1 cellular context compared by ENCODE assay signal in the genomic region with DNA sequence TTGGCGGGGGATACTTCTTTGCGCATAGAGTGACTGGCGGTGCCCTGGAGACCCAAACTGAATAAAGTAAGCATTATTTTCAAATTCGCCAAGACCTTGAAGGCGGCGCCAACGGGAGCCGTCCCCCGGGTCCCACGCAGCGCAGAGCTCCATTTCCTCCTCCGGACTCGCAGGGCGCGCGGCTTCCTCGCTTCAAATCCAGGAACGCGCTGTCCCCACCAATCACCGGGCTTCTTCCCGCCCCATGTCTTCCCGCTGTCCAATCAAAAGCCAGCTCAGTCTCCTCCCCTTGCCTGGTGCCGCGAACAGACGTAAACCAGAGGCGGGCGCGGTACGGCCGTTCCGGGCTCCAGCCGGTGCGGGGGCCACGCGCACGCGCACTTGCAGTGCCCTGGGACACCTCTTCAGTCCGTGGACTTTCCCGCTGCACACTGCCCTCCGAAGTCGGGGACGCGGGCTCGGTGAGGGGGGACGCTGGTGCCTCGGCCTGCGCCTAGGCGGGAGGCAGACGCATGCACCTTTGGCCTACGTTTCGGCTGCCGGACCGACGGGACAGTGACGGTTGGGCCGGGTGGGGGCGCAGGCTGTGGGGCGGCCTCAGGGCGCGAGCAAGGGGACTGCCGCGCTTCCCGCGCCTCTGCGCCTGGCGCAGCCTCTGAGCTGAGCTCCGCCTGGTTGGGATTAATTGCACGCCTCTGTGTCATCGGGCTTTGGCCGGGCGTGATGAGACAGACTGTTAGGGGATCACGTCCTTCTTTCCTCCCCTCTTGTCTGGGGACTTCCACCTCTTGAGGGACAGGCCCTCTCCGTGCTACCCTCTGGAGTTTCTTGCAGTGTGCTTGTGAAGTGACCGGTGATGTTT.
TF ChIP-seq lines count a peak whose summit lies in the region.

Gene CEP192 (plus strand): TSS at position 386 of the 862 bp plus-strand sequence. CDS start 8,063 bp downstream, outside the sequence.

TF ChIP-seq in K562, 482 proteins besides CTCF, POLR2A, EP300 and RAD21 (continued from another document and continues in another):
- no peak for TF ChIP-seq RBM15 (IDR thresholded peaks at IDR 0.05; ENCODE audit: insufficient read depth, low read length)
- 0 out of 2 replicates have a peak, but pooled peaks have one; percentile 33 for TF ChIP-seq POLR2AphosphoS2 (IDR thresholded peaks at IDR 0.05; ENCODE audit: low read length)
- no peak for TF ChIP-seq BRD9 (IDR thresholded peaks at IDR 0.05; ENCODE audit: low read depth, partially characterized antibody)
- no peak for TF ChIP-seq MLX (CRISPR knock-in tag; conservative IDR thresholded peaks at IDR 0.05)
- TF ChIP-seq, protein P1, sequence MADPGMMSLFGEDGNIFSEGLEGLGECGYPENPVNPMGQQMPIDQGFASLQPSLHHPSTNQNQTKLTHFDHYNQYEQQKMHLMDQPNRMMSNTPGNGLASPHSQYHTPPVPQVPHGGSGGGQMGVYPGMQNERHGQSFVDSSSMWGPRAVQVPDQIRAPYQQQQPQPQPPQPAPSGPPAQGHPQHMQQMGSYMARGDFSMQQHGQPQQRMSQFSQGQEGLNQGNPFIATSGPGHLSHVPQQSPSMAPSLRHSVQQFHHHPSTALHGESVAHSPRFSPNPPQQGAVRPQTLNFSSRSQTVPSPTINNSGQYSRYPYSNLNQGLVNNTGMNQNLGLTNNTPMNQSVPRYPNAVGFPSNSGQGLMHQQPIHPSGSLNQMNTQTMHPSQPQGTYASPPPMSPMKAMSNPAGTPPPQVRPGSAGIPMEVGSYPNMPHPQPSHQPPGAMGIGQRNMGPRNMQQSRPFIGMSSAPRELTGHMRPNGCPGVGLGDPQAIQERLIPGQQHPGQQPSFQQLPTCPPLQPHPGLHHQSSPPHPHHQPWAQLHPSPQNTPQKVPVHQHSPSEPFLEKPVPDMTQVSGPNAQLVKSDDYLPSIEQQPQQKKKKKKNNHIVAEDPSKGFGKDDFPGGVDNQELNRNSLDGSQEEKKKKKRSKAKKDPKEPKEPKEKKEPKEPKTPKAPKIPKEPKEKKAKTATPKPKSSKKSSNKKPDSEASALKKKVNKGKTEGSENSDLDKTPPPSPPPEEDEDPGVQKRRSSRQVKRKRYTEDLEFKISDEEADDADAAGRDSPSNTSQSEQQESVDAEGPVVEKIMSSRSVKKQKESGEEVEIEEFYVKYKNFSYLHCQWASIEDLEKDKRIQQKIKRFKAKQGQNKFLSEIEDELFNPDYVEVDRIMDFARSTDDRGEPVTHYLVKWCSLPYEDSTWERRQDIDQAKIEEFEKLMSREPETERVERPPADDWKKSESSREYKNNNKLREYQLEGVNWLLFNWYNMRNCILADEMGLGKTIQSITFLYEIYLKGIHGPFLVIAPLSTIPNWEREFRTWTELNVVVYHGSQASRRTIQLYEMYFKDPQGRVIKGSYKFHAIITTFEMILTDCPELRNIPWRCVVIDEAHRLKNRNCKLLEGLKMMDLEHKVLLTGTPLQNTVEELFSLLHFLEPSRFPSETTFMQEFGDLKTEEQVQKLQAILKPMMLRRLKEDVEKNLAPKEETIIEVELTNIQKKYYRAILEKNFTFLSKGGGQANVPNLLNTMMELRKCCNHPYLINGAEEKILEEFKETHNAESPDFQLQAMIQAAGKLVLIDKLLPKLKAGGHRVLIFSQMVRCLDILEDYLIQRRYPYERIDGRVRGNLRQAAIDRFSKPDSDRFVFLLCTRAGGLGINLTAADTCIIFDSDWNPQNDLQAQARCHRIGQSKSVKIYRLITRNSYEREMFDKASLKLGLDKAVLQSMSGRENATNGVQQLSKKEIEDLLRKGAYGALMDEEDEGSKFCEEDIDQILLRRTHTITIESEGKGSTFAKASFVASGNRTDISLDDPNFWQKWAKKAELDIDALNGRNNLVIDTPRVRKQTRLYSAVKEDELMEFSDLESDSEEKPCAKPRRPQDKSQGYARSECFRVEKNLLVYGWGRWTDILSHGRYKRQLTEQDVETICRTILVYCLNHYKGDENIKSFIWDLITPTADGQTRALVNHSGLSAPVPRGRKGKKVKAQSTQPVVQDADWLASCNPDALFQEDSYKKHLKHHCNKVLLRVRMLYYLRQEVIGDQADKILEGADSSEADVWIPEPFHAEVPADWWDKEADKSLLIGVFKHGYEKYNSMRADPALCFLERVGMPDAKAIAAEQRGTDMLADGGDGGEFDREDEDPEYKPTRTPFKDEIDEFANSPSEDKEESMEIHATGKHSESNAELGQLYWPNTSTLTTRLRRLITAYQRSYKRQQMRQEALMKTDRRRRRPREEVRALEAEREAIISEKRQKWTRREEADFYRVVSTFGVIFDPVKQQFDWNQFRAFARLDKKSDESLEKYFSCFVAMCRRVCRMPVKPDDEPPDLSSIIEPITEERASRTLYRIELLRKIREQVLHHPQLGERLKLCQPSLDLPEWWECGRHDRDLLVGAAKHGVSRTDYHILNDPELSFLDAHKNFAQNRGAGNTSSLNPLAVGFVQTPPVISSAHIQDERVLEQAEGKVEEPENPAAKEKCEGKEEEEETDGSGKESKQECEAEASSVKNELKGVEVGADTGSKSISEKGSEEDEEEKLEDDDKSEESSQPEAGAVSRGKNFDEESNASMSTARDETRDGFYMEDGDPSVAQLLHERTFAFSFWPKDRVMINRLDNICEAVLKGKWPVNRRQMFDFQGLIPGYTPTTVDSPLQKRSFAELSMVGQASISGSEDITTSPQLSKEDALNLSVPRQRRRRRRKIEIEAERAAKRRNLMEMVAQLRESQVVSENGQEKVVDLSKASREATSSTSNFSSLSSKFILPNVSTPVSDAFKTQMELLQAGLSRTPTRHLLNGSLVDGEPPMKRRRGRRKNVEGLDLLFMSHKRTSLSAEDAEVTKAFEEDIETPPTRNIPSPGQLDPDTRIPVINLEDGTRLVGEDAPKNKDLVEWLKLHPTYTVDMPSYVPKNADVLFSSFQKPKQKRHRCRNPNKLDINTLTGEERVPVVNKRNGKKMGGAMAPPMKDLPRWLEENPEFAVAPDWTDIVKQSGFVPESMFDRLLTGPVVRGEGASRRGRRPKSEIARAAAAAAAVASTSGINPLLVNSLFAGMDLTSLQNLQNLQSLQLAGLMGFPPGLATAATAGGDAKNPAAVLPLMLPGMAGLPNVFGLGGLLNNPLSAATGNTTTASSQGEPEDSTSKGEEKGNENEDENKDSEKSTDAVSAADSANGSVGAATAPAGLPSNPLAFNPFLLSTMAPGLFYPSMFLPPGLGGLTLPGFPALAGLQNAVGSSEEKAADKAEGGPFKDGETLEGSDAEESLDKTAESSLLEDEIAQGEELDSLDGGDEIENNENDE (IDR thresholded peaks at IDR 0.05; ENCODE audit: low read depth, low read length): no peak
- TF ChIP-seq, protein P2, sequence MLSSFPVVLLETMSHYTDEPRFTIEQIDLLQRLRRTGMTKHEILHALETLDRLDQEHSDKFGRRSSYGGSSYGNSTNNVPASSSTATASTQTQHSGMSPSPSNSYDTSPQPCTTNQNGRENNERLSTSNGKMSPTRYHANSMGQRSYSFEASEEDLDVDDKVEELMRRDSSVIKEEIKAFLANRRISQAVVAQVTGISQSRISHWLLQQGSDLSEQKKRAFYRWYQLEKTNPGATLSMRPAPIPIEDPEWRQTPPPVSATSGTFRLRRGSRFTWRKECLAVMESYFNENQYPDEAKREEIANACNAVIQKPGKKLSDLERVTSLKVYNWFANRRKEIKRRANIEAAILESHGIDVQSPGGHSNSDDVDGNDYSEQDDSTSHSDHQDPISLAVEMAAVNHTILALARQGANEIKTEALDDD (IDR thresholded peaks at IDR 0.05): no peak
- peak; percentile 70 for TF ChIP-seq NFYB (IDR thresholded peaks at IDR 0.05; ENCODE audit: extremely low read depth, insufficient read length)
- no peak for TF ChIP-seq ZFP30 (CRISPR knock-in tag; IDR thresholded peaks at IDR 0.05; ENCODE audit: borderline replicate concordance)
- TF ChIP-seq NCOA2 (IDR thresholded peaks at IDR 0.05; ENCODE audit: partially characterized antibody in 2 of 2): no peak
- TF ChIP-seq HNRNPUL1 (IDR thresholded peaks at IDR 0.05; ENCODE audit: low read length): no peak
- TF ChIP-seq ETV1 (tag; conservative IDR thresholded peaks at IDR 0.05; ENCODE audit: low read depth): no peak
- TF ChIP-seq CREBBP (IDR thresholded peaks at IDR 0.05; ENCODE audit: low read depth, low read length): no peak
- no peak for TF ChIP-seq NR2C2 (CRISPR knock-in tag; IDR thresholded peaks at IDR 0.05)
- peak; percentile 88 for TF ChIP-seq NR2C2 (tag; IDR thresholded peaks at IDR 0.05)
- peak; percentile 28 for TF ChIP-seq NELFE (IDR thresholded peaks at IDR 0.05; ENCODE audit: insufficient read depth, insufficient read length)
- no peak for TF ChIP-seq EZH2 (IDR thresholded peaks at IDR 0.05; ENCODE audit: borderline replicate concordance, low read depth, low read length)
- no peak for TF ChIP-seq SIX5 (IDR thresholded peaks at IDR 0.05; ENCODE audit: borderline replicate concordance in 1 of 2, insufficient read depth in 1 of 2, low read depth in 1 of 2, low read length in 2 of 2)
- TF ChIP-seq, protein P3, sequence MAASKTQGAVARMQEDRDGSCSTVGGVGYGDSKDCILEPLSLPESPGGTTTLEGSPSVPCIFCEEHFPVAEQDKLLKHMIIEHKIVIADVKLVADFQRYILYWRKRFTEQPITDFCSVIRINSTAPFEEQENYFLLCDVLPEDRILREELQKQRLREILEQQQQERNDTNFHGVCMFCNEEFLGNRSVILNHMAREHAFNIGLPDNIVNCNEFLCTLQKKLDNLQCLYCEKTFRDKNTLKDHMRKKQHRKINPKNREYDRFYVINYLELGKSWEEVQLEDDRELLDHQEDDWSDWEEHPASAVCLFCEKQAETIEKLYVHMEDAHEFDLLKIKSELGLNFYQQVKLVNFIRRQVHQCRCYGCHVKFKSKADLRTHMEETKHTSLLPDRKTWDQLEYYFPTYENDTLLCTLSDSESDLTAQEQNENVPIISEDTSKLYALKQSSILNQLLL (CRISPR knock-in tag; IDR thresholded peaks at IDR 0.05; ENCODE audit: borderline replicate concordance): no peak
- TF ChIP-seq HMGN3 (IDR thresholded peaks at IDR 0.05; ENCODE audit: borderline replicate concordance, extremely low read depth, insufficient read length, low read depth, low read length): peak; percentile 77
- TF ChIP-seq DACH1 (IDR thresholded peaks at IDR 0.05; ENCODE audit: partially characterized antibody): no peak
- peak; percentile 64 for TF ChIP-seq ELF1 (tag; IDR thresholded peaks at IDR 0.05)
- no peak for TF ChIP-seq MTA2 (IDR thresholded peaks at IDR 0.05; ENCODE audit: low read depth)
- no peak for TF ChIP-seq ZNF134 (CRISPR knock-in tag; conservative IDR thresholded peaks at IDR 0.05)
- TF ChIP-seq ZNF79 (CRISPR knock-in tag; IDR thresholded peaks at IDR 0.05; ENCODE audit: low read depth): no peak
- TF ChIP-seq TEAD2 (tag; IDR thresholded peaks at IDR 0.05): no peak
- TF ChIP-seq POLR3A (IDR thresholded peaks at IDR 0.05; ENCODE audit: borderline replicate concordance, extremely low read depth, insufficient read depth, insufficient read length): no peak
- TF ChIP-seq ZNF780A (CRISPR knock-in tag; IDR thresholded peaks at IDR 0.05): no peak
- no peak for TF ChIP-seq MAFG (tag; conservative IDR thresholded peaks at IDR 0.05)
- TF ChIP-seq FOXJ2 (tag; IDR thresholded peaks at IDR 0.05): no peak
- peak; percentile 92 for TF ChIP-seq PRDM10 (IDR thresholded peaks at IDR 0.05; ENCODE audit: partially characterized antibody)
- TF ChIP-seq, protein P4, sequence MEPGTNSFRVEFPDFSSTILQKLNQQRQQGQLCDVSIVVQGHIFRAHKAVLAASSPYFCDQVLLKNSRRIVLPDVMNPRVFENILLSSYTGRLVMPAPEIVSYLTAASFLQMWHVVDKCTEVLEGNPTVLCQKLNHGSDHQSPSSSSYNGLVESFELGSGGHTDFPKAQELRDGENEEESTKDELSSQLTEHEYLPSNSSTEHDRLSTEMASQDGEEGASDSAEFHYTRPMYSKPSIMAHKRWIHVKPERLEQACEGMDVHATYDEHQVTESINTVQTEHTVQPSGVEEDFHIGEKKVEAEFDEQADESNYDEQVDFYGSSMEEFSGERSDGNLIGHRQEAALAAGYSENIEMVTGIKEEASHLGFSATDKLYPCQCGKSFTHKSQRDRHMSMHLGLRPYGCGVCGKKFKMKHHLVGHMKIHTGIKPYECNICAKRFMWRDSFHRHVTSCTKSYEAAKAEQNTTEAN (CRISPR knock-in tag; IDR thresholded peaks at IDR 0.05): peak; percentile 75; the same call in 1 of the 2 replicates
- 0 out of 2 replicates have a peak, but pooled peaks have one; percentile 21 for TF ChIP-seq BMI1 (IDR thresholded peaks at IDR 0.05; ENCODE audit: low read length)
- TF ChIP-seq SRF (CRISPR knock-in tag; IDR thresholded peaks at IDR 0.05): no peak; a peak in 1 of 4 replicates
- TF ChIP-seq SRSF7 (optimal IDR thresholded peaks at IDR 0.05; ENCODE audit: low read depth, low read length): no peak
- peak; percentile 91 for TF ChIP-seq FOS (IDR thresholded peaks at IDR 0.05; ENCODE audit: extremely low read depth, insufficient read length)
- TF ChIP-seq ZNF583 (CRISPR knock-in tag; IDR thresholded peaks at IDR 0.05): 0 out of 2 replicates have a peak, but pooled peaks have one; percentile 44
- no peak for TF ChIP-seq PURB (CRISPR knock-in tag; IDR thresholded peaks at IDR 0.05; ENCODE audit: low read depth)
- peak; percentile 85 for TF ChIP-seq MAX (CRISPR knock-in tag; IDR thresholded peaks at IDR 0.05)
